Comparison of ENCODE assay signal across 28 cellular contexts in genomic region chr17:67019809-67020208, GRCh38. TPM values are rescaled to one million over a fixed set of nuclear protein-coding genes. Genes with fewer than 3 reads are reported as not detected.
"Had no signal": no experiment of that assay in that cellular context is flagged by ENCODE, and none has a peak within 500 bp of the region (broad histone marks: within the 10 kb centered on the region; RNA-seq: fewer than 3 reads in every experiment).

No MANE protein-coding gene starts in this region.

- H3K36me3 Mint-ChIP-seq: activated naive CD4-positive, alpha-beta T cell treated with anti-CD3 and anti-CD28 coated beads, Interleukin-2, amount 50 U/mL, for 72 hours had no signal

- H3K4me1 ChIP-seq: SJCRH30 had no signal

- H3K27ac Mint-ChIP-seq: activated CD4-positive, alpha-beta memory T cell treated with anti-CD3 and anti-CD28 coated beads, Interleukin-2, amount 10 ng/mL, durations not matched to agents 7 days and 5 days; activated CD4-positive, alpha-beta T cell treated with anti-CD3 and anti-CD28 coated beads for 36 hours; activated naive CD4-positive, alpha-beta T cell treated with anti-CD3 and anti-CD28 coated beads, Interleukin-2, amount 50 U/mL, for 72 hours had no signal

- ATAC-seq: activated CD4-positive, alpha-beta T cell treated with anti-CD3 and anti-CD28 coated beads for 36 hours; activated naive CD4-positive, alpha-beta T cell treated with anti-CD3 and anti-CD28 coated beads, Interleukin-2, amount 50 U/mL, for 72 hours; K562; Panc1 had no signal

- H3K27ac ChIP-seq: brain microvascular endothelial cell, cardiac muscle cell, SJCRH30, WERI-Rb-1 had no signal

- H3K9me2 ChIP-seq: SK-N-SH had no signal

- H3K9ac ChIP-seq: SK-N-SH had no signal

- H3K36me3 ChIP-seq: brain microvascular endothelial cell, cardiac muscle cell, SJCRH30, WERI-Rb-1 had no signal

- H3K4me2 ChIP-seq: SK-N-SH had no signal

- H3K4me1 Mint-ChIP-seq: activated CD4-positive, alpha-beta memory T cell treated with anti-CD3 and anti-CD28 coated beads, Interleukin-2, amount 10 ng/mL, durations not matched to agents 7 days and 5 days; activated CD4-positive, alpha-beta T cell treated with anti-CD3 and anti-CD28 coated beads for 36 hours had no signal

- DNase-seq: activated CD4-positive, alpha-beta memory T cell treated with anti-CD3 and anti-CD28 coated beads, Interleukin-2, amount 10 ng/mL, durations not matched to agents 7 days and 5 days; activated CD4-positive, alpha-beta T cell treated with anti-CD3 and anti-CD28 coated beads for 36 hours; activated CD4-positive, alpha-beta T cell treated with anti-CD3 and anti-CD28 coated beads, Interleukin-2, amount 50 U/mL, for 1 hour; activated CD8-positive, alpha-beta memory T cell treated with anti-CD3 and anti-CD28 coated beads, Interleukin-2, amount 50 U/mL, for 4 hours; brain microvascular endothelial cell; cerebellar nuclear complex; Karpas-422; MM.1S; NCI-H1105; NCI-H187 treated with DMSO at 0.1 percent for 48 hours; NCI-H345; NCI-H510A; NCI-H526 treated with DMSO at 0.1 percent for 48 hours; NK-92 treated with Interleukin-12 subunit alpha and Interleukin-12 subunit beta, amount 100 ng/mL, for 24 hours; OCI-M1; Right ventricle myocardium superior; RPMI8226; SJCRH30; T-helper 1 cell; WERI-Rb-1 had no signal

- H3K9me3 Mint-ChIP-seq: activated CD4-positive, alpha-beta memory T cell treated with anti-CD3 and anti-CD28 coated beads, Interleukin-2, amount 10 ng/mL, durations not matched to agents 7 days and 5 days; activated naive CD4-positive, alpha-beta T cell treated with anti-CD3 and anti-CD28 coated beads, Interleukin-2, amount 50 U/mL, for 72 hours had no signal

- H3K9me3 ChIP-seq: SJCRH30, SK-N-SH had no signal

- H3K27me3 ChIP-seq: brain microvascular endothelial cell, cardiac muscle cell, SJCRH30 had no signal

- H3K4me3 ChIP-seq: cardiac muscle cell, K562, SJCRH30 had no signal

- H3K4me3 Mint-ChIP-seq: activated CD4-positive, alpha-beta memory T cell treated with anti-CD3 and anti-CD28 coated beads, Interleukin-2, amount 10 ng/mL, durations not matched to agents 7 days and 5 days; activated CD4-positive, alpha-beta T cell treated with anti-CD3 and anti-CD28 coated beads for 36 hours had no signal

RNA-seq across cellular contexts. Expression of gene CACNG1, which starts 24.5 kb away (rescaled TPM):
- total RNA-seq: activated CD4-positive, alpha-beta memory T cell treated with anti-CD3 and anti-CD28 coated beads, Interleukin-2, amount 10 ng/mL, durations not matched to agents 7 days and 5 days; activated CD4-positive, alpha-beta T cell treated with anti-CD3 and anti-CD28 coated beads for 36 hours; activated CD8-positive, alpha-beta memory T cell treated with anti-CD3 and anti-CD28 coated beads for 36 hours; activated naive CD4-positive, alpha-beta T cell treated with anti-CD3 and anti-CD28 coated beads, Interleukin-2, amount 50 U/mL, for 72 hours; astrocyte; cardiac muscle cell; K562; Right ventricle myocardium superior; T-helper 2 cell treated with Interferon-gamma antibody and Interleukin-4, amounts not matched to agents 100 ng/mL and 5 ng/mL, for 36 hours had no signal
- polyA plus RNA-seq: cardiac muscle cell, K562, SK-N-SH had no signal

RNA-seq across cellular contexts. Expression of gene CACNG4, which starts 55.3 kb away (rescaled TPM):
- total RNA-seq: activated CD4-positive, alpha-beta memory T cell treated with anti-CD3 and anti-CD28 coated beads, Interleukin-2, amount 10 ng/mL, durations not matched to agents 7 days and 5 days; activated CD4-positive, alpha-beta T cell treated with anti-CD3 and anti-CD28 coated beads for 36 hours; activated CD8-positive, alpha-beta memory T cell treated with anti-CD3 and anti-CD28 coated beads for 36 hours; activated naive CD4-positive, alpha-beta T cell treated with anti-CD3 and anti-CD28 coated beads, Interleukin-2, amount 50 U/mL, for 72 hours; Right ventricle myocardium superior; T-helper 2 cell treated with Interferon-gamma antibody and Interleukin-4, amounts not matched to agents 100 ng/mL and 5 ng/mL, for 36 hours had no signal
- polyA plus RNA-seq: K562 had no signal
